ENCODE assay signal across 8 cellular contexts in genomic region chr14:61710853-61711817, GRCh38. TPM values are rescaled to one million over a fixed set of nuclear protein-coding genes. Genes with fewer than 3 reads are reported as not detected.
DNase-seq lines count a peak whose midpoint lies in the region; ATAC-seq, FAIRE-seq and TF ChIP-seq lines count a peak whose summit lies in the region.

No MANE protein-coding gene starts in this region.

- H3K27ac Mint-ChIP-seq in activated B cell treated with CpG ODN at 0.5 μM for 24 hours, result peak overlapping the region; percentile 57

- ATAC-seq in activated B cell treated with CpG ODN at 0.5 μM for 24 hours (ENCODE audit: low read depth) (peak; percentile 72), HG03108 (IDR thresholded peaks at IDR 0.05; ENCODE audit: unreplicated experiment) (no peak), gastroesophageal sphincter (no peak)

- peaks cover 83% of the 10 kb centered on the region for H3K4me1 Mint-ChIP-seq in activated B cell treated with CpG ODN at 0.5 μM for 24 hours

- H3K27me3 Mint-ChIP-seq in activated B cell treated with CpG ODN at 0.5 μM for 24 hours, result no peaks in the 10 kb centered on the region

- H4K20me1 ChIP-seq in Karpas-422 (ENCODE audit: insufficient read depth, low read depth, low read length), result peaks cover 53% of the 10 kb centered on the region

- TF ChIP-seq CTCF in activated B cell treated with CpG ODN at 0.5 μM for 24 hours (IDR thresholded peaks at IDR 0.05) (no peak), gastroesophageal sphincter (IDR thresholded peaks at IDR 0.05) (no peak)

- no peak overlapping the region for H3K9ac ChIP-seq in Karpas-422 (ENCODE audit: low read length)

- peak overlapping the region; percentile 25 for H3K4me2 ChIP-seq in Karpas-422 (ENCODE audit: low read depth, low read length, poor library complexity, severe bottlenecking)

- H3K9me3 ChIP-seq in Karpas-422 (ENCODE audit: low read length), result no peaks in the 10 kb centered on the region
- H3K9me3 ChIP-seq in gastroesophageal sphincter, result no peaks in the 10 kb centered on the region

- CTCF ChIA-PET in activated B cell treated with CpG ODN at 0.5 μM for 24 hours (lab: Charles Lee), result interaction anchor here (1.2 kb wide), 1 partner anchor 126 kb away, joined by 4 read pairs; no protein-coding TSS in a partner anchor

- 43 to 81% methylated on average over 4 to 11 of the region's 12 CpGs for WGBS in gastroesophageal sphincter (ENCODE audit: low coverage in 1 of 2), 2 donors

- H3K4me3 Mint-ChIP-seq in activated B cell treated with CpG ODN at 0.5 μM for 24 hours, result peak overlapping the region; percentile 69

- peaks cover 5% of the 10 kb centered on the region for H3K36me3 ChIP-seq in Karpas-422 (ENCODE audit: insufficient read depth, low read length)
- H3K36me3 ChIP-seq in gastroesophageal sphincter, result no peaks in the 10 kb centered on the region

- H3K27me3 ChIP-seq in Karpas-422 (ENCODE audit: low read length), result no peaks in the 10 kb centered on the region
- H3K27me3 ChIP-seq in gastroesophageal sphincter, result no peaks in the 10 kb centered on the region

- H3K27ac ChIP-seq in Karpas-422 (ENCODE audit: low read length), result peak overlapping the region; percentile 60
- H3K27ac ChIP-seq in gastroesophageal sphincter, result peak overlapping the region in 1 of 4 donors; percentile 41

- DNase-seq in DMS153 treated with DMSO at 0.1 percent for 48 hours (lab: John Stamatoyannopoulos, UW; ENCODE audit: unreplicated experiment) (peak; percentile 84), Karpas-422 (peak; percentile 66), activated B cell treated with CpG ODN at 0.5 μM for 24 hours (no peak), lung microvascular endothelial cell (ENCODE audit: low read depth in 2 of 2) (peak; percentile 42 to 75), RCC 7860 (ENCODE audit: low spot score) (no peak)
- DNase-seq in stimulated activated naive CD4-positive, alpha-beta T cell treated with Interleukin-2 at 50 U/mL for 16 hours (lab: John Stamatoyannopoulos, UW), result no peak

- H3K4me1 ChIP-seq in Karpas-422 (ENCODE audit: low read length) (peaks cover 77% of the 10 kb centered on the region), gastroesophageal sphincter (peaks cover 11 to 69% (median 13%) of the 10 kb centered on the region in 3 donors)

- FAIRE-seq in RCC 7860 (lab: Jason Lieb, UNC), result no peak

- no peak overlapping the region for H2AFZ ChIP-seq in Karpas-422 (ENCODE audit: low read length)

- peaks cover 92% of the 10 kb centered on the region for H3K79me2 ChIP-seq in Karpas-422 (ENCODE audit: low read length)

- peaks cover 20% of the 10 kb centered on the region for H3K36me3 Mint-ChIP-seq in activated B cell treated with CpG ODN at 0.5 μM for 24 hours (ENCODE audit: low read depth)

- POLR2A ChIA-PET in activated B cell treated with CpG ODN at 0.5 μM for 24 hours (lab: Charles Lee), result interaction anchor here (0.6 to 2.1 kb wide), 13 partner anchors 9 to 235 kb away, joined by 3 to 10 read pairs (median 5); partner anchors contain the start of genes HIF1A and SNAPC1

- no peak for TF ChIP-seq EP300 in gastroesophageal sphincter (IDR thresholded peaks at IDR 0.05)

- intact Hi-C loops in activated B cell treated with CpG ODN at 0.5 μM for 24 hours (cut with micrococcal nuclease), result loop anchor here (1.0 to 2.0 kb wide), 3 partner anchors 8 to 14 kb away; no protein-coding TSS in a partner anchor

- no peak overlapping the region for H3K4me3 ChIP-seq in Karpas-422 (ENCODE audit: low read length)
- H3K4me3 ChIP-seq in gastroesophageal sphincter, result no peak overlapping the region

- H3K9me3 Mint-ChIP-seq in activated B cell treated with CpG ODN at 0.5 μM for 24 hours, result no peaks in the 10 kb centered on the region

- no peak for TF ChIP-seq POLR2A in gastroesophageal sphincter (IDR thresholded peaks at IDR 0.05)

- H3K9me2 ChIP-seq in Karpas-422 (replicated peaks; ENCODE audit: insufficient read depth, low read length), result no peaks in the 10 kb centered on the region

RNA-seq across cellular contexts. Expression of gene HIF1A, which starts 15.8 kb away (rescaled TPM):
- total RNA-seq in Karpas-422 (2014; rRNA removed; shearing (Covaris generic); ENCODE audit: low replicate concordance), result 111 and 233 TPM in 2 replicates
- total RNA-seq in activated B cell treated with CpG ODN at 0.5 μM for 24 hours, result 148 and 179 TPM in 2 replicates
- total RNA-seq in lung microvascular endothelial cell, result 117 and 128 TPM in 2 replicates
- 100 to 1,000 TPM in 3 of 4 donors, 10 to 100 TPM in 1; 84.3 to 120 (median 111) TPM for total RNA-seq in gastroesophageal sphincter

RNA-seq across cellular contexts. Expression of gene SNAPC1, which starts 51.1 kb away (rescaled TPM):
- total RNA-seq in Karpas-422 (2014; rRNA removed; shearing (Covaris generic); ENCODE audit: low replicate concordance), result 32.7 and 33.4 TPM in 2 replicates
- total RNA-seq in activated B cell treated with CpG ODN at 0.5 μM for 24 hours, result 5.2 TPM in 2 replicates
- total RNA-seq in lung microvascular endothelial cell, result 13.5 and 25.8 TPM in 2 replicates
- total RNA-seq in gastroesophageal sphincter, result 1 to 10 TPM; 5.4 to 8.7 (median 6.7) TPM

Comparison
In these comparisons a context has a peak if more than half of its experiments do, and no peak if none do; other contexts are left out.
1. DNase-seq: peak in DMS153 treated with DMSO at 0.1 percent for 48 hours (single experiment), Karpas-422 (single experiment) and lung microvascular endothelial cell (2 of 2); none in activated B cell treated with CpG ODN at 0.5 μM for 24 hours (single experiment), RCC 7860 (single experiment) and stimulated activated naive CD4-positive, alpha-beta T cell treated with Interleukin-2 at 50 U/mL for 16 hours (single experiment).